In the genomic region with DNA sequence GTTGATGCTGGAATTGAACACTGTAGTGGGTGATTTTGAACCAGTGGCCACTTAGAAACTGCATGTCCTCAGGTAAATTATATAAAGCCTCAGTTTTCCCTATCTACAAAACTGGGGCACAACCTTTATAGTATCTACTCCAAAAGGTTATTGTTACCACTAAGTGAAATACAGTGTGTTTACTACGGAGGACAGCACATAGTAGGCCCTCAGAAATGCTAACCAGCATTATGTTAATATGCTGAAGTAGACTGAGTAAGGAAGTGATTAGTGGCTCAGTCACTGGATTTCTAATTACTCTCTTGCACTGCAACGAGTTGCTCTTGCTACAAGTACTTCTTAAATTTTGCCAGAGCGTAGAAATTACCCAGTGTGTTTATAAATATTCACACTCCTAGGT, we compare ENCODE assay signal across 2 cellular contexts.
TF ChIP-seq lines count a peak whose summit lies in the region.

No MANE protein-coding gene starts in this region.

TF ChIP-seq in HepG2, 621 proteins besides CTCF, POLR2A, EP300 and RAD21 (continued from another document):
- TF ChIP-seq, protein P1, sequence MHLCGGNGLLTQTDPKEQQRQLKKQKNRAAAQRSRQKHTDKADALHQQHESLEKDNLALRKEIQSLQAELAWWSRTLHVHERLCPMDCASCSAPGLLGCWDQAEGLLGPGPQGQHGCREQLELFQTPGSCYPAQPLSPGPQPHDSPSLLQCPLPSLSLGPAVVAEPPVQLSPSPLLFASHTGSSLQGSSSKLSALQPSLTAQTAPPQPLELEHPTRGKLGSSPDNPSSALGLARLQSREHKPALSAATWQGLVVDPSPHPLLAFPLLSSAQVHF (CRISPR knock-in tag; IDR thresholded peaks at IDR 0.05): no peak

TF ChIP-seq in WTC11, 78 proteins besides CTCF, POLR2A, EP300 and RAD21 (continued from another document):
- no peak for TF ChIP-seq USF1 (CRISPR knock-in tag; IDR thresholded peaks at IDR 0.05)
- TF ChIP-seq, protein P2, sequence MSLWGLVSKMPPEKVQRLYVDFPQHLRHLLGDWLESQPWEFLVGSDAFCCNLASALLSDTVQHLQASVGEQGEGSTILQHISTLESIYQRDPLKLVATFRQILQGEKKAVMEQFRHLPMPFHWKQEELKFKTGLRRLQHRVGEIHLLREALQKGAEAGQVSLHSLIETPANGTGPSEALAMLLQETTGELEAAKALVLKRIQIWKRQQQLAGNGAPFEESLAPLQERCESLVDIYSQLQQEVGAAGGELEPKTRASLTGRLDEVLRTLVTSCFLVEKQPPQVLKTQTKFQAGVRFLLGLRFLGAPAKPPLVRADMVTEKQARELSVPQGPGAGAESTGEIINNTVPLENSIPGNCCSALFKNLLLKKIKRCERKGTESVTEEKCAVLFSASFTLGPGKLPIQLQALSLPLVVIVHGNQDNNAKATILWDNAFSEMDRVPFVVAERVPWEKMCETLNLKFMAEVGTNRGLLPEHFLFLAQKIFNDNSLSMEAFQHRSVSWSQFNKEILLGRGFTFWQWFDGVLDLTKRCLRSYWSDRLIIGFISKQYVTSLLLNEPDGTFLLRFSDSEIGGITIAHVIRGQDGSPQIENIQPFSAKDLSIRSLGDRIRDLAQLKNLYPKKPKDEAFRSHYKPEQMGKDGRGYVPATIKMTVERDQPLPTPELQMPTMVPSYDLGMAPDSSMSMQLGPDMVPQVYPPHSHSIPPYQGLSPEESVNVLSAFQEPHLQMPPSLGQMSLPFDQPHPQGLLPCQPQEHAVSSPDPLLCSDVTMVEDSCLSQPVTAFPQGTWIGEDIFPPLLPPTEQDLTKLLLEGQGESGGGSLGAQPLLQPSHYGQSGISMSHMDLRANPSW (CRISPR knock-in tag; conservative IDR thresholded peaks at IDR 0.05; ENCODE audit: low read depth): no peak
- TF ChIP-seq, protein P3, sequence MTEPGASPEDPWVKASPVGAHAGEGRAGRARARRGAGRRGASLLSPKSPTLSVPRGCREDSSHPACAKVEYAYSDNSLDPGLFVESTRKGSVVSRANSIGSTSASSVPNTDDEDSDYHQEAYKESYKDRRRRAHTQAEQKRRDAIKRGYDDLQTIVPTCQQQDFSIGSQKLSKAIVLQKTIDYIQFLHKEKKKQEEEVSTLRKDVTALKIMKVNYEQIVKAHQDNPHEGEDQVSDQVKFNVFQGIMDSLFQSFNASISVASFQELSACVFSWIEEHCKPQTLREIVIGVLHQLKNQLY (CRISPR knock-in tag; IDR thresholded peaks at IDR 0.05): no peak
- TF ChIP-seq E2F1 (CRISPR knock-in tag; IDR thresholded peaks at IDR 0.05): no peak
- TF ChIP-seq CREM (CRISPR knock-in tag; IDR thresholded peaks at IDR 0.05): no peak
- no peak for TF ChIP-seq MYBL2 (CRISPR knock-in tag; IDR thresholded peaks at IDR 0.05)
- TF ChIP-seq CREB1 (CRISPR knock-in tag; IDR thresholded peaks at IDR 0.05): no peak
- TF ChIP-seq KAT7 (CRISPR knock-in tag; IDR thresholded peaks at IDR 0.05; ENCODE audit: borderline replicate concordance): no peak
- TF ChIP-seq HMGA2 (CRISPR knock-in tag; IDR thresholded peaks at IDR 0.05): no peak
- TF ChIP-seq MAX (CRISPR knock-in tag; IDR thresholded peaks at IDR 0.05): no peak
- TF ChIP-seq E2F4 (CRISPR knock-in tag; IDR thresholded peaks at IDR 0.05; ENCODE audit: borderline replicate concordance, low read depth): no peak
- no peak for TF ChIP-seq ZNF232 (CRISPR knock-in tag; IDR thresholded peaks at IDR 0.05)
- TF ChIP-seq ATF3 (CRISPR knock-in tag; conservative IDR thresholded peaks at IDR 0.05): no peak
- no peak for TF ChIP-seq NR2C2 (CRISPR knock-in tag; IDR thresholded peaks at IDR 0.05)
- TF ChIP-seq, protein P4, sequence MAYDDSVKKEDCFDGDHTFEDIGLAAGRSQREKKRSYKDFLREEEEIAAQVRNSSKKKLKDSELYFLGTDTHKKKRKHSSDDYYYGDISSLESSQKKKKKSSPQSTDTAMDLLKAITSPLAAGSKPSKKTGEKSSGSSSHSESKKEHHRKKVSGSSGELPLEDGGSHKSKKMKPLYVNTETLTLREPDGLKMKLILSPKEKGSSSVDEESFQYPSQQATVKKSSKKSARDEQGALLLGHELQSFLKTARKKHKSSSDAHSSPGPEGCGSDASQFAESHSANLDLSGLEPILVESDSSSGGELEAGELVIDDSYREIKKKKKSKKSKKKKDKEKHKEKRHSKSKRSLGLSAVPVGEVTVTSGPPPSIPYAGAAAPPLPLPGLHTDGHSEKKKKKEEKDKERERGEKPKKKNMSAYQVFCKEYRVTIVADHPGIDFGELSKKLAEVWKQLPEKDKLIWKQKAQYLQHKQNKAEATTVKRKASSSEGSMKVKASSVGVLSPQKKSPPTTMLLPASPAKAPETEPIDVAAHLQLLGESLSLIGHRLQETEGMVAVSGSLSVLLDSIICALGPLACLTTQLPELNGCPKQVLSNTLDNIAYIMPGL (CRISPR knock-in tag; IDR thresholded peaks at IDR 0.05): no peak
- TF ChIP-seq, protein P5, sequence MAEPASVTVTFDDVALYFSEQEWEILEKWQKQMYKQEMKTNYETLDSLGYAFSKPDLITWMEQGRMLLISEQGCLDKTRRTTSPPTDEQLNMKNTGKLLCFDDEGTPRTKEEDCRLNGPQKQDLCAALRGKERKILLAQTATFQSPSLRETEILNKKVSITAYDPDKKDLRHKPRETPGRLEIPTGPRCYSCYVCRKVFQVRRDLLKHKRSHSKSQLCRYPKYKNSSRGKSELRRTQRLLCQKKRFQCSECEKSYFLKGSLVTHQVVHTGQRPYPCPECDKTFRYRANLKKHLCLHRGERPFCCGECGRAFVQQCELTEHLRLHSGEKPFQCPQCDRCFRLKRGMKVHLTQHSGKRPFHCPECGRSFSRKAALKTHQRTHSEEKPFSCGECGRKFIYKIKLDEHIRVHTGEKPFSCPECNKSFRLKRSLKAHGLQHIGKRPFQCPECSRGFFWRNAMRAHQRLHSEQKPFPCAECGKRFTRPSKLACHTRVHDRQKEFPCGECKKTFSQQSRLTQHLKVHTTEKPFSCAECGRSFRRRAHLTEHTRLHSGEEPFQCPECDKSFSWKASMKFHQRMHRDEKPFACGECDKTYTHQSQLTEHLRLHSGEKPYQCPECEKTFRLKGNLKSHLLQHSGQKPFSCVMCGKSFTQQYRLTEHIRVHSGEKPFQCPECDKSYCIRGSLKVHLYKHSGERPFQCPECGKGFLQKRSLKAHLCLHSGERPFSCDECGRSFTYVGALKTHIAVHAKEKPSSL (CRISPR knock-in tag; conservative IDR thresholded peaks at IDR 0.05): no peak
